Comparison of ENCODE assay signal across 8 cellular contexts in genomic region chrX:154799554-154800348, GRCh38. TPM values are rescaled to one million over a fixed set of nuclear protein-coding genes. Genes with fewer than 3 reads are reported as not detected.
DNase-seq lines count a peak whose midpoint lies in the region; ATAC-seq and TF ChIP-seq lines count a peak whose summit lies in the region.

No MANE protein-coding gene starts in this region.

- H3K9me3 ChIP-seq in right lobe of liver: no peaks in the 10 kb centered on the region

- POLR2A ChIA-PET in WTC11 (lab: Charles Lee): no interaction called here

- CTCF ChIA-PET in WTC11 (lab: Charles Lee): no interaction called here

- peaks cover 0 to 31% (median 9%) of the 10 kb centered on the region in 4 donors for H3K4me1 ChIP-seq in right lobe of liver

- peak overlapping the region; percentile 18; the same call in 1 of the 2 replicates for H3K4me3 Mint-ChIP-seq in WTC11

- H3K27me3 ChIP-seq in right lobe of liver: no peaks in the 10 kb centered on the region

- H3K27me3 Mint-ChIP-seq in WTC11 (ENCODE audit: low read depth): peaks cover 69% of the 10 kb centered on the region

- DNase-seq in AG08396 (ENCODE audit: low spot score): peak; percentile 18
- peak; percentile 44 for DNase-seq in LoVo (ENCODE audit: low spot score)
- no peak for DNase-seq in WTC11 (ENCODE audit: low spot score)
- peak in 2 of 3 donors; percentile 27 to 54 for DNase-seq in right lobe of liver

- no peaks in the 10 kb centered on the region for H3K9me3 Mint-ChIP-seq in WTC11

- WGBS in right lobe of liver (ENCODE audit: insufficient coverage, low coverage, low lambda C conversion rate, missing lambda C conversion rate): 22% methylated on average over 9 of the region's 9 CpGs

- H3K27ac Mint-ChIP-seq in WTC11: peak overlapping the region; percentile 85

- peaks cover 41% of the 10 kb centered on the region for H3K4me1 Mint-ChIP-seq in WTC11

- no peaks in the 10 kb centered on the region for H3K36me3 ChIP-seq in right lobe of liver

- H3K36me3 Mint-ChIP-seq in WTC11: 0 out of 2 replicates have a peak, but pooled peaks cover 2% of the 10 kb centered on the region

- H3K27ac ChIP-seq in right lobe of liver: peak overlapping the region; percentile 18 to 36 (median 31)

- TF ChIP-seq POLR2A in right lobe of liver (IDR thresholded peaks at IDR 0.05): no peak

- H3K4me3 ChIP-seq in right lobe of liver: no peak overlapping the region

- intact Hi-C loops in right lobe of liver (cut with DNase I): no loop called here

- peak; percentile 80 for ATAC-seq in WTC11
- peak; percentile 53 to 72 (median 62) for ATAC-seq in right lobe of liver
- ATAC-seq in GM18517 (IDR thresholded peaks at IDR 0.05; ENCODE audit: unreplicated experiment): no peak
- no peak for ATAC-seq in HG03378 (IDR thresholded peaks at IDR 0.05; ENCODE audit: unreplicated experiment)
- no peak for ATAC-seq in HG02884 (IDR thresholded peaks at IDR 0.05; ENCODE audit: unreplicated experiment)
- ATAC-seq in GM19452 (IDR thresholded peaks at IDR 0.05; ENCODE audit: unreplicated experiment): no peak

- TF ChIP-seq CTCF in WTC11 (IDR thresholded peaks at IDR 0.05): no peak
- TF ChIP-seq CTCF in right lobe of liver (IDR thresholded peaks at IDR 0.05): no peak

TF ChIP-seq in WTC11, 78 proteins besides CTCF, POLR2A, EP300 and RAD21:
- TF ChIP-seq NR1H2 (CRISPR knock-in tag; IDR thresholded peaks at IDR 0.05) (no peak), FOXP1 (CRISPR knock-in tag; IDR thresholded peaks at IDR 0.05; ENCODE audit: borderline replicate concordance) (no peak), OVOL2 (CRISPR knock-in tag; IDR thresholded peaks at IDR 0.05; ENCODE audit: borderline replicate concordance) (no peak), JAZF1 (CRISPR knock-in tag; IDR thresholded peaks at IDR 0.05) (no peak), MAX (CRISPR knock-in tag; IDR thresholded peaks at IDR 0.05) (no peak), MXD4 (CRISPR knock-in tag; IDR thresholded peaks at IDR 0.05; ENCODE audit: borderline replicate concordance) (no peak), NFATC4 (CRISPR knock-in tag; IDR thresholded peaks at IDR 0.05) (no peak), FOXJ3 (CRISPR knock-in tag; IDR thresholded peaks at IDR 0.05; ENCODE audit: borderline replicate concordance) (no peak)
- TF ChIP-seq, protein P1, sequence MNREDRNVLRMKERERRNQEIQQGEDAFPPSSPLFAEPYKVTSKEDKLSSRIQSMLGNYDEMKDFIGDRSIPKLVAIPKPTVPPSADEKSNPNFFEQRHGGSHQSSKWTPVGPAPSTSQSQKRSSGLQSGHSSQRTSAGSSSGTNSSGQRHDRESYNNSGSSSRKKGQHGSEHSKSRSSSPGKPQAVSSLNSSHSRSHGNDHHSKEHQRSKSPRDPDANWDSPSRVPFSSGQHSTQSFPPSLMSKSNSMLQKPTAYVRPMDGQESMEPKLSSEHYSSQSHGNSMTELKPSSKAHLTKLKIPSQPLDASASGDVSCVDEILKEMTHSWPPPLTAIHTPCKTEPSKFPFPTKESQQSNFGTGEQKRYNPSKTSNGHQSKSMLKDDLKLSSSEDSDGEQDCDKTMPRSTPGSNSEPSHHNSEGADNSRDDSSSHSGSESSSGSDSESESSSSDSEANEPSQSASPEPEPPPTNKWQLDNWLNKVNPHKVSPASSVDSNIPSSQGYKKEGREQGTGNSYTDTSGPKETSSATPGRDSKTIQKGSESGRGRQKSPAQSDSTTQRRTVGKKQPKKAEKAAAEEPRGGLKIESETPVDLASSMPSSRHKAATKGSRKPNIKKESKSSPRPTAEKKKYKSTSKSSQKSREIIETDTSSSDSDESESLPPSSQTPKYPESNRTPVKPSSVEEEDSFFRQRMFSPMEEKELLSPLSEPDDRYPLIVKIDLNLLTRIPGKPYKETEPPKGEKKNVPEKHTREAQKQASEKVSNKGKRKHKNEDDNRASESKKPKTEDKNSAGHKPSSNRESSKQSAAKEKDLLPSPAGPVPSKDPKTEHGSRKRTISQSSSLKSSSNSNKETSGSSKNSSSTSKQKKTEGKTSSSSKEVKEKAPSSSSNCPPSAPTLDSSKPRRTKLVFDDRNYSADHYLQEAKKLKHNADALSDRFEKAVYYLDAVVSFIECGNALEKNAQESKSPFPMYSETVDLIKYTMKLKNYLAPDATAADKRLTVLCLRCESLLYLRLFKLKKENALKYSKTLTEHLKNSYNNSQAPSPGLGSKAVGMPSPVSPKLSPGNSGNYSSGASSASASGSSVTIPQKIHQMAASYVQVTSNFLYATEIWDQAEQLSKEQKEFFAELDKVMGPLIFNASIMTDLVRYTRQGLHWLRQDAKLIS (CRISPR knock-in tag; IDR thresholded peaks at IDR 0.05; ENCODE audit: borderline replicate concordance): no peak

RNA-seq across cellular contexts. Expression of gene MPP1, which starts 5.5 kb away (rescaled TPM):
- total RNA-seq in WTC11 (2021) (14.3 to 15.8 TPM (median 14.7 TPM) in 3 replicates), right lobe of liver (10 to 100 TPM; 20.2 to 51.7 (median 32.5) TPM)

RNA-seq across cellular contexts. Expression of gene SMIM9, which starts 34.7 kb away (rescaled TPM):
- total RNA-seq in WTC11 (2021): not detected in 3 replicates
- total RNA-seq in right lobe of liver: not detected

RNA-seq across cellular contexts. Expression of gene DKC1, which starts 37.1 kb away (rescaled TPM):
- total RNA-seq in WTC11 (2021): 108 to 123 TPM (median 112 TPM) in 3 replicates
- total RNA-seq in right lobe of liver: 10 to 100 TPM in 5 of 6 experiments, 1 to 10 TPM in 1; 9.7 to 21.2 (median 17.7) TPM

RNA-seq across cellular contexts. Expression of gene GAB3, which starts 48.9 kb away (rescaled TPM):
- total RNA-seq in WTC11 (2021): 0.66 to 1.0 TPM (median 0.72 TPM) in 3 replicates
- 1 to 10 TPM in 3 of 6 experiments, under 1 TPM in 3; 0.64 to 1.7 (median 1.1) TPM for total RNA-seq in right lobe of liver

Comparison
In these comparisons a context has a peak if more than half of its experiments do, and no peak if none do; other contexts are left out.
1. ATAC-seq: peak in WTC11 (single experiment) and right lobe of liver (4 of 4); none in GM18517 (single experiment), HG03378 (single experiment), HG02884 (single experiment) and GM19452 (single experiment).